7 cellular contexts compared by ENCODE assay signal in the genomic region with DNA sequence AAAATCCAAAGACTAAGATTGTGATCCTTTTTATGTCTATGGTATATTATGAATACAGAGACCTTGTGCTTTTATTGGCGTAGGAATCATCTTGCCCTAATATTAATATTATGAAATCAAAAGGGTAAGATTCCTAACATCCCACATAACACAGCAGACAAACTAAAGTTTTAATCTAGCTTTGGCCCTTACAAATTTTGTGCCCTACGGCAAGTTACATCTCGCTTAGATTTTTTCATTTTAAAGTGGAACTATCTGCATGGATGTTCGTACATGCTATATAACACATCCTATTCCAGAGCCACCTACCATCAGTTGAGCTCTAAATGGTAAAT. TPM values are rescaled to one million over a fixed set of nuclear protein-coding genes. Genes with fewer than 3 reads are reported as not detected.
DNase-seq lines count a peak whose midpoint lies in the region; ATAC-seq and TF ChIP-seq lines count a peak whose summit lies in the region.

No MANE protein-coding gene starts in this region.

- H3K36me3 ChIP-seq in iPS-20b (ENCODE audit: insufficient read depth, low read depth, low read length) (peaks cover 29% of the 10 kb centered on the region), stomach (peaks cover 4 to 7% (median 6%) of the 10 kb centered on the region in 4 donors)

- DNase-seq in HL-60 (ENCODE audit: low read depth in 1 of 2, low spot score in 1 of 2), result no peak
- DNase-seq in activated naive CD4-positive, alpha-beta T cell treated with anti-CD3 and anti-CD28 coated beads, Interleukin-2, amount 50 U/mL, for 72 hours (ENCODE audit: low spot score in 2 of 2), result no peak
- DNase-seq in stomach, result no peak
- no peak for DNase-seq in activated gamma-delta T cell (lab: John Stamatoyannopoulos, UW)
- DNase-seq in ecto neural progenitor cell (ENCODE audit: low spot score), result no peak

- peaks cover 43 to 68% of the 10 kb centered on the region in 2 donors for H3K36me3 Mint-ChIP-seq in activated naive CD4-positive, alpha-beta T cell treated with anti-CD3 and anti-CD28 coated beads, Interleukin-2, amount 50 U/mL, for 72 hours

- intact Hi-C loops in stomach (cut with DNase I; ENCODE audit: low total_unique reads), result no loop called here

- H3K9me3 Mint-ChIP-seq in activated naive CD4-positive, alpha-beta T cell treated with anti-CD3 and anti-CD28 coated beads, Interleukin-2, amount 50 U/mL, for 72 hours, result no peaks in the 10 kb centered on the region

- no peak for TF ChIP-seq POLR2A in stomach (IDR thresholded peaks at IDR 0.05)

- TF ChIP-seq CTCF in HL-60 (IDR thresholded peaks at IDR 0.05; ENCODE audit: insufficient read depth, low read length) (no peak), stomach (IDR thresholded peaks at IDR 0.05) (no peak)

- peak overlapping the region; percentile 99 for H3K9ac ChIP-seq in iPS-20b (ENCODE audit: low read depth, low read length)

- no peak for TF ChIP-seq EP300 in stomach (IDR thresholded peaks at IDR 0.05)

- H3K4me1 ChIP-seq in iPS-20b (ENCODE audit: insufficient read depth, low read length) (peaks cover 15% of the 10 kb centered on the region), stomach (peaks cover 19 to 51% (median 33%) of the 10 kb centered on the region in 4 donors)

- H3K9me3 ChIP-seq in iPS-20b (ENCODE audit: insufficient read depth, low read depth, low read length), result no peaks in the 10 kb centered on the region
- no peaks in the 10 kb centered on the region for H3K9me3 ChIP-seq in stomach

- no peak for ATAC-seq in activated naive CD4-positive, alpha-beta T cell treated with anti-CD3 and anti-CD28 coated beads, Interleukin-2, amount 50 U/mL, for 72 hours
- no peak for ATAC-seq in GM21723 (IDR thresholded peaks at IDR 0.05; ENCODE audit: unreplicated experiment)

- peak overlapping the region; percentile 93 to 99 for H3K27ac Mint-ChIP-seq in activated naive CD4-positive, alpha-beta T cell treated with anti-CD3 and anti-CD28 coated beads, Interleukin-2, amount 50 U/mL, for 72 hours

- H3K27ac ChIP-seq in HL-60 (replicated peaks) (peak overlapping the region; percentile 100), iPS-20b (ENCODE audit: low read length) (no peak overlapping the region), stomach (peak overlapping the region; percentile 95 to 99 (median 98))

- WGBS in stomach, 5 donors, result 2 to 6% (median 3%) methylated on average over 4 of the region's 4 CpGs

- H3K4me3 ChIP-seq in HL-60 (replicated peaks; ENCODE audit: insufficient read depth, low read length), result peak overlapping the region; percentile 61
- peak overlapping the region; percentile 98 for H3K4me3 ChIP-seq in iPS-20b (ENCODE audit: low read length)
- H3K4me3 ChIP-seq in stomach, result peak overlapping the region; percentile 83 to 97 (median 89)

- no peaks in the 10 kb centered on the region for H3K27me3 ChIP-seq in HL-60 (ENCODE audit: insufficient read depth, poor library complexity, severe bottlenecking)
- H3K27me3 ChIP-seq in iPS-20b (ENCODE audit: insufficient read depth, low read length), result no peaks in the 10 kb centered on the region
- H3K27me3 ChIP-seq in stomach, result no peaks in the 10 kb centered on the region

RNA-seq across cellular contexts. Expression of gene SMIM10L1, which starts 0.2 kb away (rescaled TPM):
- 1 to 10 TPM; 5.4 to 7.0 TPM for total RNA-seq in activated naive CD4-positive, alpha-beta T cell treated with anti-CD3 and anti-CD28 coated beads, Interleukin-2, amount 50 U/mL, for 72 hours
- 10 to 100 TPM in 4 of 5 donors, 1 to 10 TPM in 1; 5.7 to 12.5 (median 11.4) TPM for total RNA-seq in stomach
- 10 to 100 TPM in 1 of 3 donors, 1 to 10 TPM in 2; 7.8 to 10.5 (median 9.8) TPM for polyA plus RNA-seq in stomach

RNA-seq across cellular contexts. Expression of gene TAS2R42, which starts 16.0 kb away (rescaled TPM):
- total RNA-seq in activated naive CD4-positive, alpha-beta T cell treated with anti-CD3 and anti-CD28 coated beads, Interleukin-2, amount 50 U/mL, for 72 hours, result not detected
- not detected for total RNA-seq in stomach
- polyA plus RNA-seq in stomach, result not detected

RNA-seq across cellular contexts. Expression of gene TAS2R30, which starts 36.3 kb away (rescaled TPM):
- total RNA-seq in activated naive CD4-positive, alpha-beta T cell treated with anti-CD3 and anti-CD28 coated beads, Interleukin-2, amount 50 U/mL, for 72 hours, result 1 to 10 TPM; 2.9 to 3.9 TPM
- 10 to 100 TPM in 3 of 5 donors, 1 to 10 TPM in 1, not detected in 1; 2.9 to 26.3 (median 22.8) TPM for total RNA-seq in stomach
- polyA plus RNA-seq in stomach, result not detected
